In the genomic region with DNA sequence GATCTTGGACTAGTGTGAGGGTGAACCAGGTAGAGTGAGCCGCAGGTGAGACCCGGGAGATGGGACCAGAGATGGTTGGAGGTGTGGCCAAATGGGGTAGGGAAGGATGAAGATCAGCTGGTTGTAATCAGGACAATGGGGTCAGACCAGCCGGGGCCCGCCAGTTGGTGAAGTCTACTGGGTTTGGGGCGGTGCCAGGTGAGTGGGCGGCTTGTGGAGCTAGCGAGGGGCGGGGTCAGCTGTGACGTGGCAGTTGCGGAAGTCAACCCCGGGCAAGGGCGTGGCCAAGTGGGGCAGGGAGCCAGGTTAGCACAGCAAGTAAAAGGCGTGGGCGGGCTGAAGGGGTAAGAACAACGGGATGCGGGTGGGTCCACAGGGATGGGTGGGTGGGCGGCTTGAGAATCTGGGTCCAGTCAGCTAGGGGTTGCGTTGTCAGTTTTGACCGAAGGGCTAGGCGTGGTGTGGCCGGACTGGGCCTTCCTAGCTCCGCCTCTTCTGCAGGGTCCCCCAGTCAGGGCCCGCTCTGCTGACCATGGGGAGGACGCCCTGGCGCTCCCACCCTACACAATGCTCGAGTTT, we compare ENCODE assay signal across 8 cellular contexts. TPM values are rescaled to one million over a fixed set of nuclear protein-coding genes. Genes with fewer than 3 reads are reported as not detected.
A peak's percentile ranks its signal among the peaks of the same experiment; 100 is the strongest.
DNase-seq lines count a peak whose midpoint lies in the region; ATAC-seq and TF ChIP-seq lines count a peak whose summit lies in the region.

No MANE protein-coding gene starts in this region.

- H3K27ac ChIP-seq in IMR-90 (ENCODE audit: insufficient read depth, low read length) (no peak overlapping the region), mammary epithelial cell (ENCODE audit: insufficient read depth, low read depth, low read length) (no peak overlapping the region)

- no peak for TF ChIP-seq RAD21 in IMR-90 (IDR thresholded peaks at IDR 0.05; ENCODE audit: low read length)

- 27% methylated on average over 3 of the region's 26 CpGs; no CpG with 5 or more reads in 1 of the 2 experiments for WGBS in IMR-90 (ENCODE audit: extremely low coverage in 2 of 2, insufficient read length in 1 of 2), 2 experiments
- 4% methylated on average over 5 of the region's 26 CpGs for WGBS in mammary epithelial cell (ENCODE audit: low coverage, missing lambda C conversion rate)

- H3K18ac ChIP-seq in IMR-90 (ENCODE audit: low read depth, low read length): 0 out of 2 replicates have a peak overlapping the region, but pooled peaks have one; percentile 20

- H3K4me2 ChIP-seq in IMR-90 (ENCODE audit: low read depth, low read length) (peak overlapping the region; percentile 8), mammary epithelial cell (ENCODE audit: insufficient read depth, low read depth, low read length) (peak overlapping the region; percentile 88)

- H2BK5ac ChIP-seq in IMR-90 (ENCODE audit: low read depth, low read length, poor library complexity, severe bottlenecking): no peak overlapping the region

- peak; percentile 13 for DNase-seq in NCI-H2196 (lab: John Stamatoyannopoulos, UW; ENCODE audit: unreplicated experiment)
- no peak for DNase-seq in NCI-H2196 treated with DMSO at 0.1 percent for 48 hours (lab: John Stamatoyannopoulos, UW; ENCODE audit: unreplicated experiment)
- peak; percentile 85 for DNase-seq in IMR-90
- peak; percentile 99 for DNase-seq in WTC11 (ENCODE audit: low spot score)
- DNase-seq in mammary epithelial cell: peak; percentile 79
- peak; percentile 86 to 89 (median 89) for DNase-seq in immature natural killer cell
- peak; percentile 91 to 99 (median 93) for DNase-seq in stimulated activated CD4-positive, alpha-beta T cell treated with anti-CD3 and anti-CD28 coated beads, Interleukin-12 subunit alpha, Interleukin-12 subunit beta, amount 100 ng/mL, for 48 hours (ENCODE audit: low read depth in 2 of 3, low spot score in 1 of 3)

- H2AFZ ChIP-seq in IMR-90 (replicated peaks; ENCODE audit: low read length, poor library complexity): peak overlapping the region; percentile 92
- H2AFZ ChIP-seq in mammary epithelial cell (ENCODE audit: low read depth, low read length): peak overlapping the region; percentile 82

- H3K4me3 ChIP-seq in IMR-90 (ENCODE audit: insufficient read depth, low read depth, low read length) (peak overlapping the region; percentile 32), mammary epithelial cell (replicated peaks in 1 of 3; ENCODE audit: insufficient read depth in 1 of 3, low read depth in 2 of 3, low read length in 3 of 3) (peak overlapping the region in 2 of 3 experiments; percentile 32 to 40)

- H3K27ac Mint-ChIP-seq in WTC11: peak overlapping the region; percentile 96
- H3K27ac Mint-ChIP-seq in immature natural killer cell: peak overlapping the region; percentile 18 to 95 (median 88)

- H3K27me3 Mint-ChIP-seq in WTC11 (ENCODE audit: low read depth): no peaks in the 10 kb centered on the region; the same call in 1 of the 2 replicates
- H3K27me3 Mint-ChIP-seq in immature natural killer cell (ENCODE audit: low read depth in 3 of 3): peaks cover 0 to 2% (median 0%) of the 10 kb centered on the region in 3 donors

- peak overlapping the region; percentile 56; the same call in 1 of the 2 replicates for H4K91ac ChIP-seq in IMR-90 (ENCODE audit: insufficient read depth, low read depth, low read length)

- H3K9me3 Mint-ChIP-seq in WTC11: no peaks in the 10 kb centered on the region
- H3K9me3 Mint-ChIP-seq in immature natural killer cell: no peaks in the 10 kb centered on the region

- no peaks in the 10 kb centered on the region; the same call in 1 of the 2 replicates for H3K27me3 ChIP-seq in IMR-90 (ENCODE audit: control insufficient read depth, insufficient read depth, low read length)
- H3K27me3 ChIP-seq in mammary epithelial cell (ENCODE audit: insufficient read depth, low read length): no peaks in the 10 kb centered on the region

- BruUV-seq in IMR-90 (replicated peaks; lab: Mats Ljungman, UMichigan): no TSS peak
- BruUV-seq in mammary epithelial cell (replicated peaks; lab: Mats Ljungman, UMichigan): no TSS peak

- ATAC-seq in IMR-90 (ENCODE audit: low read depth): peak; percentile 30
- ATAC-seq in WTC11: peak; percentile 79
- no peak for ATAC-seq in GM21390 (IDR thresholded peaks at IDR 0.05; ENCODE audit: unreplicated experiment)

- no peak overlapping the region for H3K56ac ChIP-seq in IMR-90 (ENCODE audit: extremely low read depth, insufficient read depth, low read length)

- intact Hi-C loops in IMR-90 (cut with micrococcal nuclease): no loop called here
- intact Hi-C loops in mammary epithelial cell (cut with micrococcal nuclease): loop anchor here (2.0 kb wide), 1 partner anchor 25 kb away; a partner anchor contains a TSS

- H3K4me3 Mint-ChIP-seq in WTC11: peak overlapping the region; percentile 83
- peak overlapping the region; percentile 86 to 90 (median 88) for H3K4me3 Mint-ChIP-seq in immature natural killer cell

- peak overlapping the region; percentile 52 to 91 for H4K8ac ChIP-seq in IMR-90 (ENCODE audit: low read depth in 2 of 2, low read length in 2 of 2)

- TF ChIP-seq POLR2A in IMR-90 (IDR thresholded peaks at IDR 0.05; ENCODE audit: low read depth, low read length): no peak

- no peaks in the 10 kb centered on the region for H3K36me3 ChIP-seq in IMR-90 (ENCODE audit: control insufficient read depth, insufficient read depth, low read length)
- H3K36me3 ChIP-seq in mammary epithelial cell (ENCODE audit: insufficient read depth, low read length): no peaks in the 10 kb centered on the region

- in situ Hi-C loops in IMR-90 (cut with MboI; ENCODE audit: low sequenced_read_pairs): no loop called here
- in situ Hi-C loops in mammary epithelial cell (cut with MboI; ENCODE audit: low sequenced_read_pairs in 2 of 2): no loop called here

- peak overlapping the region; percentile 60 for H4K5ac ChIP-seq in IMR-90 (ENCODE audit: low read depth, low read length)

- peak overlapping the region; percentile 50 for H2BK120ac ChIP-seq in IMR-90 (ENCODE audit: low read depth, low read length)

- H3K9me3 ChIP-seq in IMR-90 (ENCODE audit: control insufficient read depth, insufficient read depth, low read length): no peaks in the 10 kb centered on the region
- no peaks in the 10 kb centered on the region for H3K9me3 ChIP-seq in mammary epithelial cell (replicated peaks; ENCODE audit: insufficient read depth, low read length)

- H2BK15ac ChIP-seq in IMR-90 (ENCODE audit: low read depth, low read length): no peak overlapping the region; the same call in 2 of the 3 replicates

- no peak overlapping the region for H3K23ac ChIP-seq in IMR-90 (ENCODE audit: low read depth, low read length)

- peaks cover 7% of the 10 kb centered on the region for H3K4me1 Mint-ChIP-seq in WTC11
- H3K4me1 Mint-ChIP-seq in immature natural killer cell: peaks cover 18 to 22% of the 10 kb centered on the region in 2 donors

- H3K4ac ChIP-seq in IMR-90 (ENCODE audit: low read depth, low read length): peak overlapping the region; percentile 59

- TF ChIP-seq CTCF in IMR-90 (conservative IDR thresholded peaks at IDR 0.05; ENCODE audit: low read depth, low read length): no peak
- no peak for TF ChIP-seq CTCF in WTC11 (IDR thresholded peaks at IDR 0.05)
- TF ChIP-seq CTCF in mammary epithelial cell (conservative IDR thresholded peaks at IDR 0.05 in 1 of 2, IDR thresholded peaks at IDR 0.05 in 1 of 2; ENCODE audit: extremely low read depth in 1 of 2, insufficient read depth in 1 of 2, low read depth in 1 of 2, low read length in 2 of 2): no peak

- H2AK5ac ChIP-seq in IMR-90 (ENCODE audit: low read depth, low read length): peak overlapping the region; percentile 87; the same call in 1 of the 2 replicates

- H3K9ac ChIP-seq in IMR-90 (ENCODE audit: low read depth, low read length) (no peak overlapping the region; the same call in 1 of the 2 replicates), mammary epithelial cell (ENCODE audit: insufficient read depth, low read length) (no peak overlapping the region)

- H3K79me2 ChIP-seq in mammary epithelial cell (ENCODE audit: insufficient read depth, low read length): no peaks in the 10 kb centered on the region

- peak overlapping the region; percentile 76 for H3K14ac ChIP-seq in IMR-90 (replicated peaks; ENCODE audit: low read depth, low read length)

- H4K20me1 ChIP-seq in IMR-90 (ENCODE audit: insufficient read depth, low read length) (no peaks in the 10 kb centered on the region), mammary epithelial cell (ENCODE audit: insufficient read depth, low read length) (no peaks in the 10 kb centered on the region)

- no peaks in the 10 kb centered on the region for H3K36me3 Mint-ChIP-seq in WTC11
- H3K36me3 Mint-ChIP-seq in immature natural killer cell: no peaks in the 10 kb centered on the region

- H3K9me1 ChIP-seq in IMR-90 (ENCODE audit: insufficient read depth, low read length): peaks cover 18% of the 10 kb centered on the region

- H2BK20ac ChIP-seq in IMR-90 (ENCODE audit: low read depth, low read length): no peak overlapping the region

- POLR2A ChIA-PET in IMR-90 (lab: Charles Lee; ENCODE audit: unreplicated experiment) (no interaction called here), WTC11 (lab: Charles Lee) (interaction anchor here (0.6 to 1.4 kb wide), 4 partner anchors 10 to 559 kb away, joined by 3 to 17 read pairs (median 4); a partner anchor contains a TSS)

- CTCF ChIA-PET in IMR-90 (lab: Yijun Ruan, JAX) (no interaction called here), WTC11 (lab: Charles Lee) (interaction anchor here (0.5 to 2.8 kb wide), 8 partner anchors 16 to 273 kb away, joined by 3 to 36 read pairs (median 4); a partner anchor contains a TSS), mammary epithelial cell (lab: Charles Lee; ENCODE audit: low non-redundant PET) (no interaction called here)

- peaks cover 5% of the 10 kb centered on the region; the same call in 1 of the 2 replicates for H3K4me1 ChIP-seq in IMR-90 (ENCODE audit: control insufficient read depth, insufficient read depth, low read length)
- H3K4me1 ChIP-seq in mammary epithelial cell (ENCODE audit: insufficient read depth, low read length): peaks cover 13% of the 10 kb centered on the region

- no peaks in the 10 kb centered on the region for H3K79me1 ChIP-seq in IMR-90 (ENCODE audit: low read depth in 1 of 2, low read length in 2 of 2)

- dilution Hi-C loops in IMR-90 (cut with HindIII; ENCODE audit: low sequenced_read_pairs, unreplicated experiment): no loop called here
- dilution Hi-C loops in mammary epithelial cell (cut with HindIII; ENCODE audit: low sequenced_read_pairs): no loop called here

- peak overlapping the region; percentile 92 for H2AK9ac ChIP-seq in IMR-90 (replicated peaks; ENCODE audit: low read depth, low read length, poor library complexity)

RNA-seq across cellular contexts. Expression of a gene that starts 25.5 kb away (rescaled TPM):
- 79.6 and 86.1 TPM in 2 replicates for total RNA-seq in IMR-90 (2012; rRNA removed)
- 54.6 and 57.6 TPM in 2 replicates for polyA plus RNA-seq in IMR-90 (2012; rRNA removed)
- polyA plus RNA-seq in IMR-90 (2012; cell fraction: cytosol; rRNA removed): 48.0 and 70.0 TPM in 2 replicates
- polyA plus RNA-seq in IMR-90 (2012; cell fraction: nucleus; rRNA removed; ENCODE audit: low replicate concordance): 28.3 and 30.6 TPM in 2 replicates
- total RNA-seq in WTC11 (2021): 105 to 115 TPM (median 111 TPM) in 3 replicates
- total RNA-seq in mammary epithelial cell: 100 to 1,000 TPM in 1 of 2 donors, 10 to 100 TPM in 1; 87.7 to 118 TPM
- 79.1 TPM for polyA plus RNA-seq in mammary epithelial cell
- 150 TPM for polyA minus RNA-seq in mammary epithelial cell
- 100 to 1,000 TPM in 2 of 3 donors, 10 to 100 TPM in 1; 86.4 to 130 (median 102) TPM for polyA plus RNA-seq in immature natural killer cell

RNA-seq across cellular contexts. Expression of a gene that starts 49.6 kb away (rescaled TPM):
- total RNA-seq in IMR-90 (2012; rRNA removed) (0.18 and 0.56 TPM in 2 replicates), WTC11 (2021) (2.6 to 4.5 TPM (median 3.6 TPM) in 3 replicates), mammary epithelial cell (under 1 TPM; 0.67 to 0.87 TPM)
- polyA plus RNA-seq in IMR-90 (2012; rRNA removed) (0.49 and 1.1 TPM in 2 replicates), mammary epithelial cell (0.69 TPM), immature natural killer cell (under 1 TPM in 2 of 3 donors, not detected in 1; 0.13 to 0.29 TPM)
- polyA plus RNA-seq in IMR-90 (2012; cell fraction: cytosol; rRNA removed): 0.02 and 0.90 TPM in 2 replicates
- polyA plus RNA-seq in IMR-90 (2012; cell fraction: nucleus; rRNA removed; ENCODE audit: low replicate concordance): 6.4 and 7.3 TPM in 2 replicates
- not detected for polyA minus RNA-seq in mammary epithelial cell
